Comparison of ENCODE assay signal across 12 cellular contexts in genomic region chr5:14444988-14445387, GRCh38.
DNase-seq lines count a peak whose midpoint lies in the region; ATAC-seq, FAIRE-seq and TF ChIP-seq lines count a peak whose summit lies in the region.
"Had no signal": no experiment of that assay in that cellular context is flagged by ENCODE, and none has a peak within 500 bp of the region (broad histone marks: within the 10 kb centered on the region; RNA-seq: fewer than 3 reads in every experiment).

No MANE protein-coding gene starts in this region.

- no TSS peak for BruUV-seq in HepG2 (replicated peaks; lab: Mats Ljungman, UMichigan)

- H3K36me3 ChIP-seq in esophagus muscularis mucosa = peaks cover 0 to 8% (median 0%) of the 10 kb centered on the region in 4 donors
- H3K36me3 ChIP-seq in parathyroid adenoma (ENCODE audit: control insufficient read depth, insufficient read depth, low read length) = no peaks in the 10 kb centered on the region
- H3K36me3 ChIP-seq in HepG2 (replicated peaks in 1 of 2; ENCODE audit: control insufficient read depth in 1 of 2, insufficient read depth in 2 of 2, low read length in 2 of 2) = peaks cover 9 to 26% of the 10 kb centered on the region in 2 experiments; a peak in 4 of 5 replicates

- no peaks in the 10 kb centered on the region for H4K20me1 ChIP-seq in HepG2 (ENCODE audit: insufficient read depth, low read length)

- no peak overlapping the region for H2AFZ ChIP-seq in parathyroid adenoma
- H2AFZ ChIP-seq in HepG2 (ENCODE audit: low read length) = no peak overlapping the region

- no peaks in the 10 kb centered on the region for H3K27me3 ChIP-seq in esophagus muscularis mucosa
- no peaks in the 10 kb centered on the region for H3K27me3 ChIP-seq in parathyroid adenoma (ENCODE audit: control insufficient read depth, insufficient read depth, low read length)
- no peaks in the 10 kb centered on the region for H3K27me3 ChIP-seq in HepG2 (ENCODE audit: control insufficient read depth in 1 of 2, insufficient read depth in 2 of 2, low read length in 2 of 2)
- H3K27me3 ChIP-seq in CD4-positive, alpha-beta T cell (ENCODE audit: control insufficient read depth, insufficient read depth, low read length) = no peaks in the 10 kb centered on the region

- TF ChIP-seq POLR2A in esophagus muscularis mucosa (IDR thresholded peaks at IDR 0.05; ENCODE audit: low read depth) (no peak), HepG2 (IDR thresholded peaks at IDR 0.05; ENCODE audit: insufficient read depth in 1 of 2, low read depth in 2 of 2, low read length in 2 of 2) (no peak)

- no peaks in the 10 kb centered on the region for H3K4me1 Mint-ChIP-seq in CD4-positive, alpha-beta T cell (ENCODE audit: low read depth)
- H3K4me1 Mint-ChIP-seq: natural killer cell had no signal

- no peak overlapping the region for H3K27ac Mint-ChIP-seq in CD4-positive, alpha-beta T cell
- H3K27ac Mint-ChIP-seq: activated naive CD8-positive, alpha-beta T cell; natural killer cell had no signal

- no peaks in the 10 kb centered on the region for H3K9me3 ChIP-seq in esophagus muscularis mucosa
- no peaks in the 10 kb centered on the region for H3K9me3 ChIP-seq in parathyroid adenoma (ENCODE audit: control insufficient read depth, low read length)
- H3K9me3 ChIP-seq in HepG2 (ENCODE audit: low read length) = no peaks in the 10 kb centered on the region
- H3K9me3 ChIP-seq in CD4-positive, alpha-beta T cell (ENCODE audit: control insufficient read depth, low read length) = no peaks in the 10 kb centered on the region

- TF ChIP-seq RAD21 in HepG2 (CRISPR knock-in tag; IDR thresholded peaks at IDR 0.05) = no peak

- H3K27ac ChIP-seq in esophagus muscularis mucosa (replicated peaks in 1 of 4) (peak overlapping the region; percentile 61 to 80 (median 70)), parathyroid adenoma (peak overlapping the region; percentile 66), HepG2 (ENCODE audit: extremely low read length, insufficient read depth, low read length) (no peak overlapping the region)
- H3K27ac ChIP-seq in CD4-positive, alpha-beta T cell (ENCODE audit: low read depth, low read length) = no peak overlapping the region

- H3K4me2 ChIP-seq in parathyroid adenoma (ENCODE audit: low read length) (no peak overlapping the region), HepG2 (ENCODE audit: low read depth, low read length) (no peak overlapping the region)

- no peaks in the 10 kb centered on the region for H3K27me3 Mint-ChIP-seq in CD4-positive, alpha-beta T cell
- H3K27me3 Mint-ChIP-seq: activated naive CD8-positive, alpha-beta T cell had no signal

- CTCF ChIA-PET in HepG2 (lab: Yijun Ruan, JAX; ENCODE audit: low intra/inter-chr PET ratio, low total read pairs) = no interaction called here
- CTCF ChIA-PET in CD4-positive, alpha-beta T cell (lab: Charles Lee) = no interaction called here

- ATAC-seq in HepG2 = no peak
- no peak for ATAC-seq in CD4-positive, alpha-beta T cell (ENCODE audit: poor library complexity)
- ATAC-seq: natural killer cell had no signal

- POLR2A ChIA-PET in HepG2 (lab: Yijun Ruan, JAX) = no interaction called here
- POLR2A ChIA-PET in CD4-positive, alpha-beta T cell (lab: Charles Lee) = no interaction called here

- intact Hi-C loops in esophagus muscularis mucosa (cut with DNase I) = loop anchor here (5.0 kb wide), 1 partner anchor 38 kb away; no protein-coding TSS in a partner anchor
- intact Hi-C loops in HepG2 (cut with micrococcal nuclease; ENCODE audit: unreplicated experiment) = no loop called here
- intact Hi-C loops in CD4-positive, alpha-beta T cell (cut with DNase I, micrococcal nuclease) = no loop called here

- WGBS in esophagus muscularis mucosa = 53% methylated on average over 4 of the region's 4 CpGs
- 96% methylated on average over 4 of the region's 4 CpGs for WGBS in HepG2 (ENCODE audit: low lambda C conversion rate)

- no peak for TF ChIP-seq CTCF in esophagus muscularis mucosa (IDR thresholded peaks at IDR 0.05)
- no peak for TF ChIP-seq CTCF in parathyroid adenoma (IDR thresholded peaks at IDR 0.05)
- TF ChIP-seq CTCF in HepG2 (CRISPR knock-in tag; IDR thresholded peaks at IDR 0.05) = no peak
- no peak for TF ChIP-seq CTCF in CD4-positive, alpha-beta T cell (IDR thresholded peaks at IDR 0.05)

- H3K36me3 Mint-ChIP-seq in CD4-positive, alpha-beta T cell (ENCODE audit: low read depth) = no peaks in the 10 kb centered on the region
- H3K36me3 Mint-ChIP-seq: activated naive CD8-positive, alpha-beta T cell; natural killer cell had no signal

- no peaks in the 10 kb centered on the region for H3K9me3 Mint-ChIP-seq in CD4-positive, alpha-beta T cell
- H3K9me3 Mint-ChIP-seq: natural killer cell had no signal

- in situ Hi-C loops in HepG2 (cut with HindIII; ENCODE audit: extremely low pct_ligation_motif_present, low pct_unique_long_range_greater_than_20kb) = no loop called here

- H3K9ac ChIP-seq in parathyroid adenoma (no peak overlapping the region), HepG2 (ENCODE audit: insufficient read depth, low read depth, low read length) (no peak overlapping the region)

- no peak overlapping the region for H3K4me3 ChIP-seq in esophagus muscularis mucosa
- H3K4me3 ChIP-seq in parathyroid adenoma (ENCODE audit: low read depth, low read length) = no peak overlapping the region
- H3K4me3 ChIP-seq in HepG2 (replicated peaks in 1 of 3; ENCODE audit: insufficient read depth in 1 of 3, low read depth in 2 of 3, low read length in 3 of 3) = no peak overlapping the region

- TF ChIP-seq EP300 in esophagus muscularis mucosa (IDR thresholded peaks at IDR 0.05) (no peak), HepG2 (IDR thresholded peaks at IDR 0.05; ENCODE audit: low read depth in 2 of 2, low read length in 2 of 2) (no peak), HepG2 (CRISPR knock-in tag; IDR thresholded peaks at IDR 0.05; ENCODE audit: borderline replicate concordance) (no peak)

- no peak for FAIRE-seq in HepG2 (lab: Jason Lieb, UNC)

- peaks cover 8% of the 10 kb centered on the region for H3K79me2 ChIP-seq in parathyroid adenoma
- H3K79me2 ChIP-seq in HepG2 (ENCODE audit: insufficient read depth, low read length) = no peaks in the 10 kb centered on the region

- H3K4me3 Mint-ChIP-seq in CD4-positive, alpha-beta T cell = no peak overlapping the region
- H3K4me3 Mint-ChIP-seq: activated naive CD8-positive, alpha-beta T cell; natural killer cell had no signal

- DNase-seq in EL = peak; percentile 68
- peak; percentile 46 for DNase-seq in RPMI7951 (ENCODE audit: low read depth)
- DNase-seq in esophagus muscularis mucosa (ENCODE audit: extremely low spot score) = no peak
- DNase-seq in activated T-cell treated with anti-CD3 and anti-CD28 coated beads for 4 hours = no peak
- no peak for DNase-seq in HepG2 (ENCODE audit: low spot score)
- DNase-seq in CD4-positive, alpha-beta T cell = no peak
- no peak for DNase-seq in kidney glomerular epithelial cell (lab: John Stamatoyannopoulos, UW)
- DNase-seq: activated CD4-positive, alpha-beta T cell treated with anti-CD3 and anti-CD28 coated beads, Interleukin-2, amount 50 U/mL, for 4 hours; natural killer cell; stimulated activated CD4-positive, alpha-beta T cell treated with anti-CD3 and anti-CD28 coated beads, Interleukin-4, amount 100 ng/mL, for 1 hour had no signal

- H3K4me1 ChIP-seq in esophagus muscularis mucosa = peaks cover 57 to 82% (median 80%) of the 10 kb centered on the region in 4 donors
- H3K4me1 ChIP-seq in parathyroid adenoma = peaks cover 50% of the 10 kb centered on the region
- no peaks in the 10 kb centered on the region for H3K4me1 ChIP-seq in HepG2 (ENCODE audit: insufficient read depth, low read length)

TF ChIP-seq in HepG2, 621 proteins besides CTCF, POLR2A, EP300 and RAD21 (continues in another document):
- TF ChIP-seq WIZ (CRISPR knock-in tag; IDR thresholded peaks at IDR 0.05) = no peak
- TF ChIP-seq, protein P1, sequence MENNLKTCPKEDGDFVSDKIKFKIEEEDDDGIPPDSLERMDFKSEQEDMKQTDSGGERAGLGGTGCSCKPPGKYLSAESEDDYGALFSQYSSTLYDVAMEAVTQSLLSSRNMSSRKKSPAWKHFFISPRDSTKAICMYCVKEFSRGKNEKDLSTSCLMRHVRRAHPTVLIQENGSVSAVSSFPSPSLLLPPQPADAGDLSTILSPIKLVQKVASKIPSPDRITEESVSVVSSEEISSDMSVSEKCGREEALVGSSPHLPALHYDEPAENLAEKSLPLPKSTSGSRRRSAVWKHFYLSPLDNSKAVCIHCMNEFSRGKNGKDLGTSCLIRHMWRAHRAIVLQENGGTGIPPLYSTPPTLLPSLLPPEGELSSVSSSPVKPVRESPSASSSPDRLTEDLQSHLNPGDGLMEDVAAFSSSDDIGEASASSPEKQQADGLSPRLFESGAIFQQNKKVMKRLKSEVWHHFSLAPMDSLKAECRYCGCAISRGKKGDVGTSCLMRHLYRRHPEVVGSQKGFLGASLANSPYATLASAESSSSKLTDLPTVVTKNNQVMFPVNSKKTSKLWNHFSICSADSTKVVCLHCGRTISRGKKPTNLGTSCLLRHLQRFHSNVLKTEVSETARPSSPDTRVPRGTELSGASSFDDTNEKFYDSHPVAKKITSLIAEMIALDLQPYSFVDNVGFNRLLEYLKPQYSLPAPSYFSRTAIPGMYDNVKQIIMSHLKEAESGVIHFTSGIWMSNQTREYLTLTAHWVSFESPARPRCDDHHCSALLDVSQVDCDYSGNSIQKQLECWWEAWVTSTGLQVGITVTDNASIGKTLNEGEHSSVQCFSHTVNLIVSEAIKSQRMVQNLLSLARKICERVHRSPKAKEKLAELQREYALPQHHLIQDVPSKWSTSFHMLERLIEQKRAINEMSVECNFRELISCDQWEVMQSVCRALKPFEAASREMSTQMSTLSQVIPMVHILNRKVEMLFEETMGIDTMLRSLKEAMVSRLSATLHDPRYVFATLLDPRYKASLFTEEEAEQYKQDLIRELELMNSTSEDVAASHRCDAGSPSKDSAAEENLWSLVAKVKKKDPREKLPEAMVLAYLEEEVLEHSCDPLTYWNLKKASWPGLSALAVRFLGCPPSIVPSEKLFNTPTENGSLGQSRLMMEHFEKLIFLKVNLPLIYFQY (CRISPR knock-in tag; IDR thresholded peaks at IDR 0.05; ENCODE audit: borderline replicate concordance) = no peak
- TF ChIP-seq ZNF577 (CRISPR knock-in tag; IDR thresholded peaks at IDR 0.05; ENCODE audit: borderline replicate concordance, low read depth) = no peak

Comparison
In these comparisons a context has a peak if more than half of its experiments do, and no peak if none do; other contexts are left out.
1. DNase-seq: peak in EL (single experiment) and RPMI7951 (single experiment); none in esophagus muscularis mucosa (single experiment), activated T-cell treated with anti-CD3 and anti-CD28 coated beads for 4 hours (single experiment), HepG2 (single experiment), CD4-positive, alpha-beta T cell (0 of 10) and kidney glomerular epithelial cell (single experiment).
2. H3K27ac ChIP-seq: peak in esophagus muscularis mucosa (4 of 4) and parathyroid adenoma (single experiment); none in HepG2 (single experiment) and CD4-positive, alpha-beta T cell (single experiment).